31 cellular contexts compared by ENCODE assay signal in genomic region chr6:51342393-51342792, GRCh38.
DNase-seq lines count a peak whose midpoint lies in the region; ATAC-seq, FAIRE-seq and TF ChIP-seq lines count a peak whose summit lies in the region.
"Had no signal": no experiment of that assay in that cellular context is flagged by ENCODE, and none has a peak within 500 bp of the region (broad histone marks: within the 10 kb centered on the region; RNA-seq: fewer than 3 reads in every experiment).

No MANE protein-coding gene starts in this region.

- H2BK20ac ChIP-seq in H1 (ENCODE audit: low read length) = no peak overlapping the region

- intact Hi-C loops in HepG2 (cut with micrococcal nuclease; ENCODE audit: unreplicated experiment) (no loop called here), right lobe of liver (cut with DNase I) (loop anchor here in 1 of 2 donors (10.0 kb wide), 1 partner anchor 518 kb away; no protein-coding TSS in a partner anchor)

- no peak overlapping the region for H4K8ac ChIP-seq in H1 (ENCODE audit: extremely low read depth, insufficient read depth, low read length)

- TF ChIP-seq CTCF in HepG2 (CRISPR knock-in tag; IDR thresholded peaks at IDR 0.05) = no peak
- TF ChIP-seq CTCF in right lobe of liver (IDR thresholded peaks at IDR 0.05) = no peak
- TF ChIP-seq CTCF in H1 (IDR thresholded peaks at IDR 0.05; ENCODE audit: control extremely low read depth in 1 of 3, insufficient read depth in 1 of 3, low read depth in 1 of 3, low read length in 3 of 3) = no peak

- no peaks in the 10 kb centered on the region for H3K23me2 ChIP-seq in H1 (ENCODE audit: low read depth, low read length)

- WGBS in HepG2 (ENCODE audit: low lambda C conversion rate) = 8% methylated on average over 6 of the region's 6 CpGs
- WGBS in right lobe of liver (ENCODE audit: insufficient coverage, low coverage, low lambda C conversion rate, missing lambda C conversion rate) = 58% methylated on average over 6 of the region's 6 CpGs
- 88% methylated on average over 6 of the region's 6 CpGs; no CpG with 5 or more reads in 1 of the 2 experiments for WGBS in H1 (ENCODE audit: extremely low coverage in 1 of 2, insufficient coverage in 1 of 2, insufficient read length in 1 of 2, insufficient replicate concordance in 2 of 2, low coverage in 1 of 2, low lambda C conversion rate in 2 of 2, missing lambda C conversion rate in 1 of 2), 2 experiments

- no peak for TF ChIP-seq EP300 in HepG2 (IDR thresholded peaks at IDR 0.05; ENCODE audit: low read depth in 2 of 2, low read length in 2 of 2)
- TF ChIP-seq EP300 in HepG2 (CRISPR knock-in tag; IDR thresholded peaks at IDR 0.05; ENCODE audit: borderline replicate concordance) = no peak
- no peak for TF ChIP-seq EP300 in H1 (IDR thresholded peaks at IDR 0.05; ENCODE audit: borderline replicate concordance in 1 of 2, low read depth in 2 of 2, low read length in 2 of 2)

- H3K79me2 ChIP-seq in HepG2 (ENCODE audit: insufficient read depth, low read length) (no peaks in the 10 kb centered on the region), H1 (ENCODE audit: control insufficient read depth in 1 of 2, insufficient read depth in 2 of 2, low read length in 2 of 2) (no peaks in the 10 kb centered on the region)

- CTCF ChIA-PET in HepG2 (lab: Yijun Ruan, JAX; ENCODE audit: low intra/inter-chr PET ratio, low total read pairs) = no interaction called here
- CTCF ChIA-PET in H1 (lab: Charles Lee; ENCODE audit: partially characterized antibody) = interaction anchor here (0.6 to 1.0 kb wide), 3 partner anchors 8 to 20 kb away, joined by 3 read pairs; no protein-coding TSS in a partner anchor

- H2BK12ac ChIP-seq in H1 (ENCODE audit: low read depth, low read length) = no peak overlapping the region

- no peak overlapping the region for H2BK15ac ChIP-seq in H1 (ENCODE audit: low read length)

- POLR2A ChIA-PET in HepG2 (lab: Yijun Ruan, JAX) = no interaction called here
- POLR2A ChIA-PET in H1 (lab: Charles Lee; ENCODE audit: partially characterized antibody) = no interaction called here

- H3K9me3 ChIP-seq in HepG2 (ENCODE audit: low read length) (no peaks in the 10 kb centered on the region), right lobe of liver (no peaks in the 10 kb centered on the region), H1 (ENCODE audit: insufficient read depth in 2 of 2, low read depth in 1 of 2, low read length in 1 of 2) (no peaks in the 10 kb centered on the region)
- H3K9me3 ChIP-seq: A549, BE2C, BLaER1, Caco-2 had no signal

- H2BK120ac ChIP-seq in H1 (replicated peaks; ENCODE audit: low read depth, low read length) = no peak overlapping the region

- no peaks in the 10 kb centered on the region for H3K36me3 ChIP-seq in HepG2 (replicated peaks in 1 of 2; ENCODE audit: control insufficient read depth in 1 of 2, insufficient read depth in 2 of 2, low read length in 2 of 2)
- H3K36me3 ChIP-seq in right lobe of liver = no peaks in the 10 kb centered on the region
- H3K36me3 ChIP-seq in H1 (ENCODE audit: control insufficient read depth in 2 of 4, insufficient read depth in 4 of 4, low read length in 3 of 4) = no peaks in the 10 kb centered on the region
- H3K36me3 ChIP-seq: BE2C; BLaER1; BLaER1 treated with 17β-estradiol and CSF1 and Interleukin-3, amounts not matched to agents 10 nM and 100 nM had no signal

- TF ChIP-seq RAD21 in HepG2 (CRISPR knock-in tag; IDR thresholded peaks at IDR 0.05) (no peak), H1 (IDR thresholded peaks at IDR 0.05 in 1 of 2, conservative IDR thresholded peaks at IDR 0.05 in 1 of 2; ENCODE audit: low read depth in 2 of 2, low read length in 2 of 2) (no peak)

- H3K4me1 ChIP-seq in HepG2 (ENCODE audit: insufficient read depth, low read length) (no peaks in the 10 kb centered on the region), right lobe of liver (no peaks in the 10 kb centered on the region), H1 (replicated peaks in 1 of 4; ENCODE audit: control insufficient read depth in 3 of 4, insufficient read depth in 4 of 4, low read length in 3 of 4) (peaks cover 0 to 5% (median 2%) of the 10 kb centered on the region in 4 experiments; a peak in 4 of 7 replicates)
- H3K4me1 ChIP-seq: A549; BE2C; BLaER1; BLaER1 treated with 17β-estradiol and CSF1 and Interleukin-3, amounts not matched to agents 10 nM and 100 nM; Caco-2 had no signal

- TF ChIP-seq POLR2A in HepG2 (IDR thresholded peaks at IDR 0.05; ENCODE audit: insufficient read depth in 1 of 2, low read depth in 2 of 2, low read length in 2 of 2) (no peak), right lobe of liver (IDR thresholded peaks at IDR 0.05) (no peak), H1 (IDR thresholded peaks at IDR 0.05; ENCODE audit: control extremely low read depth in 1 of 2, low read depth in 2 of 2, low read length in 2 of 2) (no peak)

- DNase-seq in HepG2 (ENCODE audit: low spot score) (no peak), right lobe of liver (no peak), H1 (ENCODE audit: low read depth in 1 of 2, low spot score in 2 of 2) (no peak), SIG-M5 treated with dmso at 0.1 percent for 504 hours (lab: John Stamatoyannopoulos, UW; ENCODE audit: unreplicated experiment) (no peak)
- DNase-seq: 8988T; ACHN; AML-193; BE2C; C1 segment of cervical spinal cord; Caco-2; Calu3; CD4-positive, alpha-beta memory T cell; CD4-positive, alpha-beta T cell; CD4-positive, CD25-positive, alpha-beta regulatory T cell; CD8-positive, alpha-beta memory T cell; CD8-positive, alpha-beta T cell; COR-L47; DMS 273 treated with DMSO at 0.1 percent for 48 hours; DMS153; DMS53; DMS79; DMS79 treated with DMSO at 0.1 percent for 48 hours; DND-41; EL had no signal

- H3K4me3 ChIP-seq in HepG2 (replicated peaks in 1 of 3; ENCODE audit: insufficient read depth in 1 of 3, low read depth in 2 of 3, low read length in 3 of 3) = no peak overlapping the region
- H3K4me3 ChIP-seq in right lobe of liver = no peak overlapping the region
- H3K4me3 ChIP-seq in H1 (ENCODE audit: extremely low read depth in 1 of 4, insufficient read depth in 2 of 4, low read depth in 3 of 4, low read length in 4 of 4) = no peak overlapping the region
- H3K4me3 ChIP-seq: A549; BLaER1; BLaER1 treated with 17β-estradiol and CSF1 and Interleukin-3, amounts not matched to agents 10 nM and 100 nM had no signal

- no TSS peak for BruUV-seq in HepG2 (replicated peaks; lab: Mats Ljungman, UMichigan)

- H3K27ac ChIP-seq in HepG2 (ENCODE audit: extremely low read length, insufficient read depth, low read length) (no peak overlapping the region), right lobe of liver (no peak overlapping the region), H1 (ENCODE audit: low read depth, low read length) (no peak overlapping the region)
- H3K27ac ChIP-seq: 22Rv1; A549; BLaER1; BLaER1 treated with 17β-estradiol and CSF1 and Interleukin-3, amounts not matched to agents 10 nM and 100 nM; C4-2B had no signal

- H3K79me1 ChIP-seq in H1 (ENCODE audit: low read depth, low read length) = no peaks in the 10 kb centered on the region

- no peak overlapping the region for H3K18ac ChIP-seq in H1 (ENCODE audit: extremely low read depth, low read length)

- no peak overlapping the region for H2BK5ac ChIP-seq in H1 (ENCODE audit: low read depth, low read length)

- H3K4me2 ChIP-seq in HepG2 (ENCODE audit: low read depth, low read length) = no peak overlapping the region
- no peak overlapping the region for H3K4me2 ChIP-seq in H1 (ENCODE audit: insufficient read depth in 1 of 2, low read depth in 2 of 2, low read length in 2 of 2)
- H3K4me2 ChIP-seq: A549; BLaER1; BLaER1 treated with 17β-estradiol and CSF1 and Interleukin-3, amounts not matched to agents 10 nM and 100 nM had no signal

- FAIRE-seq in HepG2 (lab: Jason Lieb, UNC) (no peak), H1 (lab: Jason Lieb, UNC) (no peak)
- FAIRE-seq: A204.1, A549, D721Med had no signal

- no peak overlapping the region for H3K23ac ChIP-seq in H1 (ENCODE audit: insufficient read length)

- H3K27me3 ChIP-seq in HepG2 (ENCODE audit: control insufficient read depth in 1 of 2, insufficient read depth in 2 of 2, low read length in 2 of 2) = no peaks in the 10 kb centered on the region
- no peaks in the 10 kb centered on the region for H3K27me3 ChIP-seq in right lobe of liver
- no peaks in the 10 kb centered on the region for H3K27me3 ChIP-seq in H1 (replicated peaks in 1 of 4; ENCODE audit: control insufficient read depth in 3 of 4, extremely low read depth in 1 of 4, insufficient read depth in 3 of 4, low read length in 3 of 4)
- H3K27me3 ChIP-seq: BE2C; BLaER1; BLaER1 treated with 17β-estradiol and CSF1 and Interleukin-3, amounts not matched to agents 10 nM and 100 nM had no signal

- no peak overlapping the region for H3K4ac ChIP-seq in H1 (replicated peaks; ENCODE audit: insufficient read length, low read depth, low read length)

- in situ Hi-C loops in HepG2 (cut with HindIII; ENCODE audit: extremely low pct_ligation_motif_present, low pct_unique_long_range_greater_than_20kb) = no loop called here

- H4K91ac ChIP-seq in H1 (replicated peaks; ENCODE audit: insufficient read length, low read length) = no peak overlapping the region

- no peak overlapping the region for H3K56ac ChIP-seq in H1 (replicated peaks; ENCODE audit: insufficient read length, low read depth, low read length)

- no peak overlapping the region for H3K14ac ChIP-seq in H1 (ENCODE audit: insufficient read length)

- no peak overlapping the region for H2AK5ac ChIP-seq in H1 (ENCODE audit: low read depth, low read length)

- ATAC-seq in HepG2 (no peak), right lobe of liver (no peak)
- ATAC-seq: A549; CD8-positive, alpha-beta T cell had no signal

- H3K9ac ChIP-seq in HepG2 (ENCODE audit: insufficient read depth, low read depth, low read length) = no peak overlapping the region
- no peak overlapping the region for H3K9ac ChIP-seq in H1 (replicated peaks in 1 of 4; ENCODE audit: extremely low read depth in 1 of 4, low read depth in 3 of 4, low read length in 3 of 4)
- H3K9ac ChIP-seq: BLaER1; BLaER1 treated with 17β-estradiol and CSF1 and Interleukin-3, amounts not matched to agents 10 nM and 100 nM had no signal

- H2AFZ ChIP-seq in HepG2 (ENCODE audit: low read length) = no peak overlapping the region
- H2AFZ ChIP-seq in H1 (ENCODE audit: low read length) = no peak overlapping the region

- no peak overlapping the region for H4K5ac ChIP-seq in H1 (ENCODE audit: insufficient read length, low read depth, low read length)

- H4K20me1 ChIP-seq in HepG2 (ENCODE audit: insufficient read depth, low read length) (no peaks in the 10 kb centered on the region), H1 (replicated peaks in 1 of 2; ENCODE audit: control insufficient read depth in 1 of 2, insufficient read depth in 2 of 2, low read length in 2 of 2) (no peaks in the 10 kb centered on the region)
- H4K20me1 ChIP-seq: BLaER1; BLaER1 treated with 17β-estradiol and CSF1 and Interleukin-3, amounts not matched to agents 10 nM and 100 nM had no signal

TF ChIP-seq in HepG2, 621 proteins besides CTCF, POLR2A, EP300 and RAD21:
- TF ChIP-seq NFATC3 (CRISPR knock-in tag; IDR thresholded peaks at IDR 0.05) (no peak), GZF1 (CRISPR knock-in tag; IDR thresholded peaks at IDR 0.05) (peak; percentile 94)

TF ChIP-seq in H1, 55 proteins besides CTCF, POLR2A, EP300 and RAD21 (continues in another document):
- TF ChIP-seq KDM4A (IDR thresholded peaks at IDR 0.05; ENCODE audit: low read depth, low read length, severe bottlenecking) = no peak
